Comparison of ENCODE assay signal across 8 cellular contexts in genomic region chr3:156638271-156638670, GRCh38.
"Had no signal": no experiment of that assay in that cellular context is flagged by ENCODE, and none has a peak within 500 bp of the region (broad histone marks: within the 10 kb centered on the region; RNA-seq: fewer than 3 reads in every experiment).

No MANE protein-coding gene starts in this region.

- H3K27ac ChIP-seq: HL-60 had no signal

- ATAC-seq: GM23338, HCT116, K562 had no signal

- DNase-seq: H9, HFFc6, IMR-90, KG1 had no signal

- H3K4me3 ChIP-seq: GM23338, K562 had no signal

- H3K4me2 ChIP-seq: GM23338 had no signal

- H2AFZ ChIP-seq: GM23338 had no signal
